ENCODE assay signal across 1 cellular context in genomic region chr1:26279598-26280332, GRCh38.
TF ChIP-seq lines count a peak whose summit lies in the region.

TSS of gene SH3BGRL3 (plus strand) at chr1:26280086. CDS start at chr1:26280156, 70 bp downstream.

TF ChIP-seq in HepG2, 621 proteins besides CTCF, POLR2A, EP300 and RAD21 (continued from another document and continues in another):
- TF ChIP-seq ZNF496 (CRISPR knock-in tag; IDR thresholded peaks at IDR 0.05; ENCODE audit: insufficient replicate concordance) = no peak
- TF ChIP-seq JARID2 (CRISPR knock-in tag; IDR thresholded peaks at IDR 0.05; ENCODE audit: insufficient replicate concordance) = no peak
- TF ChIP-seq, protein P1, sequence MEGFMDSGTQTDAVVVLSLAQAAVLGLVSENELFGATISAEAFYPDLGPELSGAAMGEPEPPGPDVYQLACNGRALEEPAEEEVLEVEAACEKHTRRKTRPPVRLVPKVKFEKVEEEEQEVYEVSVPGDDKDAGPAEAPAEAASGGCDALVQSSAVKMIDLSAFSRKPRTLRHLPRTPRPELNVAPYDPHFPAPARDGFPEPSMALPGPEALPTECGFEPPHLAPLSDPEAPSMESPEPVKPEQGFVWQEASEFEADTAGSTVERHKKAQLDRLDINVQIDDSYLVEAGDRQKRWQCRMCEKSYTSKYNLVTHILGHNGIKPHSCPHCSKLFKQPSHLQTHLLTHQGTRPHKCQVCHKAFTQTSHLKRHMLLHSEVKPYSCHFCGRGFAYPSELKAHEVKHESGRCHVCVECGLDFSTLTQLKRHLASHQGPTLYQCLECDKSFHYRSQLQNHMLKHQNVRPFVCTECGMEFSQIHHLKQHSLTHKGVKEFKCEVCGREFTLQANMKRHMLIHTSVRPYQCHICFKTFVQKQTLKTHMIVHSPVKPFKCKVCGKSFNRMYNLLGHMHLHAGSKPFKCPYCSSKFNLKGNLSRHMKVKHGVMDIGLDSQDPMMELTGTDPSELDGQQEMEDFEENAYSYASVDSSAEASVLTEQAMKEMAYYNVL (CRISPR knock-in tag; IDR thresholded peaks at IDR 0.05; ENCODE audit: borderline replicate concordance) = peak; percentile 34; the same call in 1 of the 2 replicates
- no peak for TF ChIP-seq ZKSCAN1 (IDR thresholded peaks at IDR 0.05; ENCODE audit: low read length)
- TF ChIP-seq, protein P2, sequence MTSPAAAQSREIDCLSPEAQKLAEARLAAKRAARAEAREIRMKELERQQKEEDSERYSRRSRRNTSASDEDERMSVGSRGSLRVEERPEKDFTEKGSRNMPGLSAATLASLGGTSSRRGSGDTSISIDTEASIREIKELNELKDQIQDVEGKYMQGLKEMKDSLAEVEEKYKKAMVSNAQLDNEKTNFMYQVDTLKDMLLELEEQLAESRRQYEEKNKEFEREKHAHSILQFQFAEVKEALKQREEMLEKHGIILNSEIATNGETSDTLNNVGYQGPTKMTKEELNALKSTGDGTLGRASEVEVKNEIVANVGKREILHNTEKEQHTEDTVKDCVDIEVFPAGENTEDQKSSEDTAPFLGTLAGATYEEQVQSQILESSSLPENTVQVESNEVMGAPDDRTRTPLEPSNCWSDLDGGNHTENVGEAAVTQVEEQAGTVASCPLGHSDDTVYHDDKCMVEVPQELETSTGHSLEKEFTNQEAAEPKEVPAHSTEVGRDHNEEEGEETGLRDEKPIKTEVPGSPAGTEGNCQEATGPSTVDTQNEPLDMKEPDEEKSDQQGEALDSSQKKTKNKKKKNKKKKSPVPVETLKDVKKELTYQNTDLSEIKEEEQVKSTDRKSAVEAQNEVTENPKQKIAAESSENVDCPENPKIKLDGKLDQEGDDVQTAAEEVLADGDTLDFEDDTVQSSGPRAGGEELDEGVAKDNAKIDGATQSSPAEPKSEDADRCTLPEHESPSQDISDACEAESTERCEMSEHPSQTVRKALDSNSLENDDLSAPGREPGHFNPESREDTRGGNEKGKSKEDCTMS (CRISPR knock-in tag; conservative IDR thresholded peaks at IDR 0.05) = no peak
- TF ChIP-seq KDM1A (CRISPR knock-in tag; IDR thresholded peaks at IDR 0.05) = no peak
- no peak for TF ChIP-seq EHMT2 (IDR thresholded peaks at IDR 0.05; ENCODE audit: borderline replicate concordance, low read depth, low read length)
- 0 out of 2 replicates have a peak, but pooled peaks have one; percentile 49 for TF ChIP-seq ZNF224 (CRISPR knock-in tag; IDR thresholded peaks at IDR 0.05)
- TF ChIP-seq ZSCAN31 (CRISPR knock-in tag; IDR thresholded peaks at IDR 0.05; ENCODE audit: low read depth) = peak; percentile 70; the same call in 1 of the 2 replicates
- no peak for TF ChIP-seq TCF7 (IDR thresholded peaks at IDR 0.05; ENCODE audit: low read depth)
- no peak for TF ChIP-seq E2F2 (CRISPR knock-in tag; IDR thresholded peaks at IDR 0.05; ENCODE audit: borderline replicate concordance)
- TF ChIP-seq DPF2 (CRISPR knock-in tag; IDR thresholded peaks at IDR 0.05; ENCODE audit: borderline replicate concordance, low read depth) = no peak
- TF ChIP-seq, protein P3, sequence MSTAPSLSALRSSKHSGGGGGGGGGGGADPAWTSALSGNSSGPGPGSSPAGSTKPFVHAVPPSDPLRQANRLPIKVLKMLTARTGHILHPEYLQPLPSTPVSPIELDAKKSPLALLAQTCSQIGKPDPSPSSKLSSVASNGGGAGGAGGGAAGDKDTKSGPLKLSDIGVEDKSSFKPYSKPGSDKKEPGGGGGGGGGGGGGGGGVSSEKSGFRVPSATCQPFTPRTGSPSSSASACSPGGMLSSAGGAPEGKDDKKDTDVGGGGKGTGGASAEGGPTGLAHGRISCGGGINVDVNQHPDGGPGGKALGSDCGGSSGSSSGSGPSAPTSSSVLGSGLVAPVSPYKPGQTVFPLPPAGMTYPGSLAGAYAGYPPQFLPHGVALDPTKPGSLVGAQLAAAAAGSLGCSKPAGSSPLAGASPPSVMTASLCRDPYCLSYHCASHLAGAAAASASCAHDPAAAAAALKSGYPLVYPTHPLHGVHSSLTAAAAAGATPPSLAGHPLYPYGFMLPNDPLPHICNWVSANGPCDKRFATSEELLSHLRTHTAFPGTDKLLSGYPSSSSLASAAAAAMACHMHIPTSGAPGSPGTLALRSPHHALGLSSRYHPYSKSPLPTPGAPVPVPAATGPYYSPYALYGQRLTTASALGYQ (CRISPR knock-in tag; IDR thresholded peaks at IDR 0.05) = no peak
- no peak; the same call in 1 of the 2 replicates for TF ChIP-seq ZNF800 (CRISPR knock-in tag; IDR thresholded peaks at IDR 0.05)
- no peak for TF ChIP-seq ISX (CRISPR knock-in tag; conservative IDR thresholded peaks at IDR 0.05)
- TF ChIP-seq, protein P4, sequence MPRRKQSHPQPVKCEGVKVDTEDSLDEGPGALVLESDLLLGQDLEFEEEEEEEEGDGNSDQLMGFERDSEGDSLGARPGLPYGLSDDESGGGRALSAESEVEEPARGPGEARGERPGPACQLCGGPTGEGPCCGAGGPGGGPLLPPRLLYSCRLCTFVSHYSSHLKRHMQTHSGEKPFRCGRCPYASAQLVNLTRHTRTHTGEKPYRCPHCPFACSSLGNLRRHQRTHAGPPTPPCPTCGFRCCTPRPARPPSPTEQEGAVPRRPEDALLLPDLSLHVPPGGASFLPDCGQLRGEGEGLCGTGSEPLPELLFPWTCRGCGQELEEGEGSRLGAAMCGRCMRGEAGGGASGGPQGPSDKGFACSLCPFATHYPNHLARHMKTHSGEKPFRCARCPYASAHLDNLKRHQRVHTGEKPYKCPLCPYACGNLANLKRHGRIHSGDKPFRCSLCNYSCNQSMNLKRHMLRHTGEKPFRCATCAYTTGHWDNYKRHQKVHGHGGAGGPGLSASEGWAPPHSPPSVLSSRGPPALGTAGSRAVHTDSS (CRISPR knock-in tag; conservative IDR thresholded peaks at IDR 0.05) = peak; percentile 67; the same call in 1 of the 2 replicates
- TF ChIP-seq, protein P5, sequence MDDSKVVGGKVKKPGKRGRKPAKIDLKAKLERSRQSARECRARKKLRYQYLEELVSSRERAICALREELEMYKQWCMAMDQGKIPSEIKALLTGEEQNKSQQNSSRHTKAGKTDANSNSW (CRISPR knock-in tag; IDR thresholded peaks at IDR 0.05; ENCODE audit: borderline replicate concordance) = no peak
- TF ChIP-seq ZNF556 (CRISPR knock-in tag; IDR thresholded peaks at IDR 0.05; ENCODE audit: borderline replicate concordance) = peak; percentile 51; the same call in 1 of the 2 replicates
- TF ChIP-seq, protein P6, sequence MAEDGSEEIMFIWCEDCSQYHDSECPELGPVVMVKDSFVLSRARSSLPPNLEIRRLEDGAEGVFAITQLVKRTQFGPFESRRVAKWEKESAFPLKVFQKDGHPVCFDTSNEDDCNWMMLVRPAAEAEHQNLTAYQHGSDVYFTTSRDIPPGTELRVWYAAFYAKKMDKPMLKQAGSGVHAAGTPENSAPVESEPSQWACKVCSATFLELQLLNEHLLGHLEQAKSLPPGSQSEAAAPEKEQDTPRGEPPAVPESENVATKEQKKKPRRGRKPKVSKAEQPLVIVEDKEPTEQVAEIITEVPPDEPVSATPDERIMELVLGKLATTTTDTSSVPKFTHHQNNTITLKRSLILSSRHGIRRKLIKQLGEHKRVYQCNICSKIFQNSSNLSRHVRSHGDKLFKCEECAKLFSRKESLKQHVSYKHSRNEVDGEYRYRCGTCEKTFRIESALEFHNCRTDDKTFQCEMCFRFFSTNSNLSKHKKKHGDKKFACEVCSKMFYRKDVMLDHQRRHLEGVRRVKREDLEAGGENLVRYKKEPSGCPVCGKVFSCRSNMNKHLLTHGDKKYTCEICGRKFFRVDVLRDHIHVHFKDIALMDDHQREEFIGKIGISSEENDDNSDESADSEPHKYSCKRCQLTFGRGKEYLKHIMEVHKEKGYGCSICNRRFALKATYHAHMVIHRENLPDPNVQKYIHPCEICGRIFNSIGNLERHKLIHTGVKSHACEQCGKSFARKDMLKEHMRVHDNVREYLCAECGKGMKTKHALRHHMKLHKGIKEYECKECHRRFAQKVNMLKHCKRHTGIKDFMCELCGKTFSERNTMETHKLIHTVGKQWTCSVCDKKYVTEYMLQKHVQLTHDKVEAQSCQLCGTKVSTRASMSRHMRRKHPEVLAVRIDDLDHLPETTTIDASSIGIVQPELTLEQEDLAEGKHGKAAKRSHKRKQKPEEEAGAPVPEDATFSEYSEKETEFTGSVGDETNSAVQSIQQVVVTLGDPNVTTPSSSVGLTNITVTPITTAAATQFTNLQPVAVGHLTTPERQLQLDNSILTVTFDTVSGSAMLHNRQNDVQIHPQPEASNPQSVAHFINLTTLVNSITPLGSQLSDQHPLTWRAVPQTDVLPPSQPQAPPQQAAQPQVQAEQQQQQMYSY (CRISPR knock-in tag; IDR thresholded peaks at IDR 0.05) = no peak
- no peak for TF ChIP-seq FUBP1 (CRISPR knock-in tag; IDR thresholded peaks at IDR 0.05; ENCODE audit: borderline replicate concordance)
- TF ChIP-seq PPARG (CRISPR knock-in tag; conservative IDR thresholded peaks at IDR 0.05) = no peak
- TF ChIP-seq ZNF644 (CRISPR knock-in tag; IDR thresholded peaks at IDR 0.05; ENCODE audit: low read depth) = no peak
- TF ChIP-seq HNRNPLL (IDR thresholded peaks at IDR 0.05; ENCODE audit: low read depth, low read length, poor library complexity, severe bottlenecking) = peak; percentile 60
- no peak for TF ChIP-seq ADNP (CRISPR knock-in tag; IDR thresholded peaks at IDR 0.05)
- TF ChIP-seq ZNF746 (CRISPR knock-in tag; IDR thresholded peaks at IDR 0.05) = peak; percentile 57
- TF ChIP-seq ZHX2 (IDR thresholded peaks at IDR 0.05; ENCODE audit: low read depth) = no peak
- TF ChIP-seq ZHX2 (CRISPR knock-in tag; IDR thresholded peaks at IDR 0.05; ENCODE audit: borderline replicate concordance) = no peak
- no peak for TF ChIP-seq MIER3 (CRISPR knock-in tag; IDR thresholded peaks at IDR 0.05; ENCODE audit: borderline replicate concordance)
- no peak for TF ChIP-seq ZKSCAN5 (CRISPR knock-in tag; IDR thresholded peaks at IDR 0.05)
